In the genomic region with DNA sequence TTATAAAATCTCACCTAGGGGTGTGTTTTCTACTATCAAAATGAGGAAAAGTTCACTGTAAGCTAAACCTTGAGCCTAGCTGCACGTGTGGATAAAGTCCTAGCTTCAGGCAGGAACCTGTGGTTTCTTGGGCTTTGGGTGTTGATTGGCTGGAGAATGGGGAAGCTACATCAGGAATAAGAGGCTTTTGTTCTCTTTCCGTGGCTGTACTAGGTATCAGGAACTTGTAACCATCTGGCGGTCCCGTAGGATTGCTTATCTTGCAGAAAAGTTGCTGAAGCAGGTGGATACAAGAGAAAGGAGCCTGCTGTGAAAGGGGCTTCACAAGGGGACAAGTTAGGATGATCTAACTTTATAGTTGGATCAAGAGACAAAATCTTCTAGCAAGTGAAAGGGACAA, we compare ENCODE assay signal across 1 cellular context.
TF ChIP-seq lines count a peak whose summit lies in the region.

No MANE protein-coding gene starts in this region.

TF ChIP-seq in WTC11, 78 proteins besides CTCF, POLR2A, EP300 and RAD21 (continued from another document):
- TF ChIP-seq, protein P1, sequence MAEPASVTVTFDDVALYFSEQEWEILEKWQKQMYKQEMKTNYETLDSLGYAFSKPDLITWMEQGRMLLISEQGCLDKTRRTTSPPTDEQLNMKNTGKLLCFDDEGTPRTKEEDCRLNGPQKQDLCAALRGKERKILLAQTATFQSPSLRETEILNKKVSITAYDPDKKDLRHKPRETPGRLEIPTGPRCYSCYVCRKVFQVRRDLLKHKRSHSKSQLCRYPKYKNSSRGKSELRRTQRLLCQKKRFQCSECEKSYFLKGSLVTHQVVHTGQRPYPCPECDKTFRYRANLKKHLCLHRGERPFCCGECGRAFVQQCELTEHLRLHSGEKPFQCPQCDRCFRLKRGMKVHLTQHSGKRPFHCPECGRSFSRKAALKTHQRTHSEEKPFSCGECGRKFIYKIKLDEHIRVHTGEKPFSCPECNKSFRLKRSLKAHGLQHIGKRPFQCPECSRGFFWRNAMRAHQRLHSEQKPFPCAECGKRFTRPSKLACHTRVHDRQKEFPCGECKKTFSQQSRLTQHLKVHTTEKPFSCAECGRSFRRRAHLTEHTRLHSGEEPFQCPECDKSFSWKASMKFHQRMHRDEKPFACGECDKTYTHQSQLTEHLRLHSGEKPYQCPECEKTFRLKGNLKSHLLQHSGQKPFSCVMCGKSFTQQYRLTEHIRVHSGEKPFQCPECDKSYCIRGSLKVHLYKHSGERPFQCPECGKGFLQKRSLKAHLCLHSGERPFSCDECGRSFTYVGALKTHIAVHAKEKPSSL (CRISPR knock-in tag; conservative IDR thresholded peaks at IDR 0.05), result no peak
- TF ChIP-seq EMX1 (CRISPR knock-in tag; IDR thresholded peaks at IDR 0.05) (no peak), ZNF416 (CRISPR knock-in tag; IDR thresholded peaks at IDR 0.05) (no peak), SP1 (CRISPR knock-in tag; conservative IDR thresholded peaks at IDR 0.05) (no peak)
- TF ChIP-seq, protein P2, sequence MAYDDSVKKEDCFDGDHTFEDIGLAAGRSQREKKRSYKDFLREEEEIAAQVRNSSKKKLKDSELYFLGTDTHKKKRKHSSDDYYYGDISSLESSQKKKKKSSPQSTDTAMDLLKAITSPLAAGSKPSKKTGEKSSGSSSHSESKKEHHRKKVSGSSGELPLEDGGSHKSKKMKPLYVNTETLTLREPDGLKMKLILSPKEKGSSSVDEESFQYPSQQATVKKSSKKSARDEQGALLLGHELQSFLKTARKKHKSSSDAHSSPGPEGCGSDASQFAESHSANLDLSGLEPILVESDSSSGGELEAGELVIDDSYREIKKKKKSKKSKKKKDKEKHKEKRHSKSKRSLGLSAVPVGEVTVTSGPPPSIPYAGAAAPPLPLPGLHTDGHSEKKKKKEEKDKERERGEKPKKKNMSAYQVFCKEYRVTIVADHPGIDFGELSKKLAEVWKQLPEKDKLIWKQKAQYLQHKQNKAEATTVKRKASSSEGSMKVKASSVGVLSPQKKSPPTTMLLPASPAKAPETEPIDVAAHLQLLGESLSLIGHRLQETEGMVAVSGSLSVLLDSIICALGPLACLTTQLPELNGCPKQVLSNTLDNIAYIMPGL (CRISPR knock-in tag; IDR thresholded peaks at IDR 0.05), result no peak
